In genomic region chr7:108226723-108227359, GRCh38 we compare ENCODE assay signal across 15 cellular contexts.
DNase-seq lines count a peak whose midpoint lies in the region; FAIRE-seq and TF ChIP-seq lines count a peak whose summit lies in the region.
"Had no signal": no experiment of that assay in that cellular context is flagged by ENCODE, and none has a peak within 500 bp of the region (broad histone marks: within the 10 kb centered on the region; RNA-seq: fewer than 3 reads in every experiment).

No MANE protein-coding gene starts in this region.

- CTCF ChIA-PET in H1 (lab: Charles Lee; ENCODE audit: partially characterized antibody) = interaction anchor here (0.8 to 1.6 kb wide), 7 partner anchors 9 to 227 kb away, joined by 3 to 5 read pairs (median 3); no protein-coding TSS in a partner anchor

- H3K56ac ChIP-seq in H1 (replicated peaks; ENCODE audit: insufficient read length, low read depth, low read length) = no peak overlapping the region

- no peak overlapping the region for H2BK120ac ChIP-seq in H1 (replicated peaks; ENCODE audit: low read depth, low read length)

- H4K20me1 ChIP-seq in H1 (replicated peaks in 1 of 2; ENCODE audit: control insufficient read depth in 1 of 2, insufficient read depth in 2 of 2, low read length in 2 of 2) = no peaks in the 10 kb centered on the region

- H3K9ac ChIP-seq in H1 (replicated peaks in 1 of 4; ENCODE audit: extremely low read depth in 1 of 4, low read depth in 3 of 4, low read length in 3 of 4) = no peak overlapping the region

- no peaks in the 10 kb centered on the region for H3K79me1 ChIP-seq in H1 (ENCODE audit: low read depth, low read length)

- H3K23ac ChIP-seq in H1 (ENCODE audit: insufficient read length) = no peak overlapping the region

- DNase-seq in ACHN = peak; percentile 83
- DNase-seq in MG63 = peak; percentile 8
- DNase-seq in H1 (ENCODE audit: low read depth in 1 of 2, low spot score in 2 of 2) = no peak
- peak; percentile 65 for DNase-seq in renal cortical epithelial cell (ENCODE audit: low read depth)
- no peak for DNase-seq in activated naive CD4-positive, alpha-beta T cell treated with anti-CD3 and anti-CD28 coated beads, Interleukin-2, amount 50 U/mL, for 16 hours
- no peak for DNase-seq in NCI-H82 (lab: John Stamatoyannopoulos, UW)
- DNase-seq in GDM1 (lab: John Stamatoyannopoulos, UW) = no peak
- DNase-seq: COR-L47, NCI-H1105, NCI-H1694, NCI-H510A, PC-9, SJCRH30 had no signal

- peak overlapping the region; percentile 63; the same call in 1 of the 2 replicates for H4K8ac ChIP-seq in H1 (ENCODE audit: extremely low read depth, insufficient read depth, low read length)

- H2BK20ac ChIP-seq in H1 (ENCODE audit: low read length) = no peak overlapping the region

- no peak overlapping the region for H2BK5ac ChIP-seq in H1 (ENCODE audit: low read depth, low read length)

- no peak overlapping the region for H2BK12ac ChIP-seq in H1 (ENCODE audit: low read depth, low read length)

- TF ChIP-seq POLR2A in H1 (IDR thresholded peaks at IDR 0.05; ENCODE audit: control extremely low read depth in 1 of 2, low read depth in 2 of 2, low read length in 2 of 2) = no peak

- H3K18ac ChIP-seq in H1 (ENCODE audit: extremely low read depth, low read length) = no peak overlapping the region

- no peaks in the 10 kb centered on the region for H3K23me2 ChIP-seq in H1 (ENCODE audit: low read depth, low read length)

- FAIRE-seq in H1 (lab: Jason Lieb, UNC) = no peak
- FAIRE-seq: G401.6 had no signal

- H3K4me3 ChIP-seq in MG63 (no peak overlapping the region), H1 (ENCODE audit: extremely low read depth in 1 of 4, insufficient read depth in 2 of 4, low read depth in 3 of 4, low read length in 4 of 4) (no peak overlapping the region)
- H3K4me3 ChIP-seq: HAP-1, PC-9, SJCRH30 had no signal

- no peak overlapping the region for H2AK5ac ChIP-seq in H1 (ENCODE audit: low read depth, low read length)

- H3K4me1 ChIP-seq in H1 (replicated peaks in 1 of 4; ENCODE audit: control insufficient read depth in 3 of 4, insufficient read depth in 4 of 4, low read length in 3 of 4) = peaks cover 0 to 5% (median 0%) of the 10 kb centered on the region in 4 experiments; a peak in 1 of 7 replicates
- H3K4me1 ChIP-seq: HAP-1, SJCRH30 had no signal

- H3K36me3 ChIP-seq in MG63 (no peaks in the 10 kb centered on the region), H1 (ENCODE audit: control insufficient read depth in 2 of 4, insufficient read depth in 4 of 4, low read length in 3 of 4) (no peaks in the 10 kb centered on the region)
- H3K36me3 ChIP-seq: HAP-1, SJCRH30 had no signal

- H2BK15ac ChIP-seq in H1 (ENCODE audit: low read length) = no peak overlapping the region

- no peak overlapping the region for H3K27ac ChIP-seq in H1 (ENCODE audit: low read depth, low read length)
- H3K27ac ChIP-seq: PC-9, SJCRH30 had no signal

- H3K4ac ChIP-seq in H1 (replicated peaks; ENCODE audit: insufficient read length, low read depth, low read length) = no peak overlapping the region

- TF ChIP-seq CTCF in H1 (IDR thresholded peaks at IDR 0.05; ENCODE audit: control extremely low read depth in 1 of 3, insufficient read depth in 1 of 3, low read depth in 1 of 3, low read length in 3 of 3) = no peak

- H2AFZ ChIP-seq in H1 (ENCODE audit: low read length) = no peak overlapping the region
- H2AFZ ChIP-seq: PC-9 had no signal

- TF ChIP-seq RAD21 in H1 (IDR thresholded peaks at IDR 0.05 in 1 of 2, conservative IDR thresholded peaks at IDR 0.05 in 1 of 2; ENCODE audit: low read depth in 2 of 2, low read length in 2 of 2) = no peak

- in situ Hi-C loops in ACHN (cut with HindIII; ENCODE audit: low pct_ligation_motif_present, low pct_unique_long_range_greater_than_20kb, low sequenced_read_pairs) = no loop called here

- no peaks in the 10 kb centered on the region for H3K79me2 ChIP-seq in H1 (ENCODE audit: control insufficient read depth in 1 of 2, insufficient read depth in 2 of 2, low read length in 2 of 2)

- no peak for TF ChIP-seq EP300 in H1 (IDR thresholded peaks at IDR 0.05; ENCODE audit: borderline replicate concordance in 1 of 2, low read depth in 2 of 2, low read length in 2 of 2)

- H3K9me3 ChIP-seq in MG63 (no peaks in the 10 kb centered on the region), H1 (ENCODE audit: insufficient read depth in 2 of 2, low read depth in 1 of 2, low read length in 1 of 2) (no peaks in the 10 kb centered on the region)
- H3K9me3 ChIP-seq: HAP-1, SJCRH30 had no signal

- H3K27me3 ChIP-seq in MG63 = no peaks in the 10 kb centered on the region
- no peaks in the 10 kb centered on the region for H3K27me3 ChIP-seq in H1 (replicated peaks in 1 of 4; ENCODE audit: control insufficient read depth in 3 of 4, extremely low read depth in 1 of 4, insufficient read depth in 3 of 4, low read length in 3 of 4)
- H3K27me3 ChIP-seq: SJCRH30 had no signal

- no peak overlapping the region for H4K91ac ChIP-seq in H1 (replicated peaks; ENCODE audit: insufficient read length, low read length)

- H3K4me2 ChIP-seq in H1 (ENCODE audit: insufficient read depth in 1 of 2, low read depth in 2 of 2, low read length in 2 of 2) = no peak overlapping the region
- H3K4me2 ChIP-seq: PC-9 had no signal

- POLR2A ChIA-PET in H1 (lab: Charles Lee; ENCODE audit: partially characterized antibody) = interaction anchor here (0.7 to 1.6 kb wide), 2 partner anchors 9 to 10 kb away, joined by 3 to 7 read pairs; no protein-coding TSS in a partner anchor

- H3K14ac ChIP-seq in H1 (ENCODE audit: insufficient read length) = no peak overlapping the region

- WGBS in H1 (ENCODE audit: extremely low coverage in 1 of 2, insufficient coverage in 1 of 2, insufficient read length in 1 of 2, insufficient replicate concordance in 2 of 2, low coverage in 1 of 2, low lambda C conversion rate in 2 of 2, missing lambda C conversion rate in 1 of 2), 2 experiments = 84% methylated on average over 3 of the region's 3 CpGs; no CpG with 5 or more reads in 1 of the 2 experiments

- H4K5ac ChIP-seq in H1 (ENCODE audit: insufficient read length, low read depth, low read length) = no peak overlapping the region

TF ChIP-seq in H1, 55 proteins besides CTCF, POLR2A, EP300 and RAD21:
- TF ChIP-seq POLR2AphosphoS5 (IDR thresholded peaks at IDR 0.05; ENCODE audit: low read depth, low read length) = no peak
- TF ChIP-seq BACH1 (IDR thresholded peaks at IDR 0.05; ENCODE audit: low read length) = no peak
- no peak for TF ChIP-seq CREB1 (IDR thresholded peaks at IDR 0.05)
- TF ChIP-seq GABPA (IDR thresholded peaks at IDR 0.05; ENCODE audit: borderline replicate concordance, insufficient read depth, low read length) = no peak
- no peak for TF ChIP-seq CHD2 (IDR thresholded peaks at IDR 0.05; ENCODE audit: low read length)
- TF ChIP-seq KDM1A (IDR thresholded peaks at IDR 0.05; ENCODE audit: borderline replicate concordance, low read length) = no peak
- no peak for TF ChIP-seq HDAC2 (IDR thresholded peaks at IDR 0.05; ENCODE audit: borderline replicate concordance in 1 of 2, low read depth in 2 of 2, low read length in 2 of 2)
- no peak for TF ChIP-seq TCF12 (IDR thresholded peaks at IDR 0.05; ENCODE audit: low read depth, low read length)
- TF ChIP-seq POU5F1 (IDR thresholded peaks at IDR 0.05; ENCODE audit: low read depth, low read length) = no peak
- TF ChIP-seq PHF8 (conservative IDR thresholded peaks at IDR 0.05; ENCODE audit: low read depth, low read length) = no peak
- TF ChIP-seq MAX (IDR thresholded peaks at IDR 0.05) = no peak

Comparison
In these comparisons a context has a peak if more than half of its experiments do, and no peak if none do; other contexts are left out.
1. DNase-seq: peak in ACHN (single experiment), MG63 (single experiment) and renal cortical epithelial cell (single experiment); none in H1 (0 of 2), activated naive CD4-positive, alpha-beta T cell treated with anti-CD3 and anti-CD28 coated beads, Interleukin-2, amount 50 U/mL, for 16 hours (single experiment), NCI-H82 (single experiment) and GDM1 (single experiment).